In the genomic region with DNA sequence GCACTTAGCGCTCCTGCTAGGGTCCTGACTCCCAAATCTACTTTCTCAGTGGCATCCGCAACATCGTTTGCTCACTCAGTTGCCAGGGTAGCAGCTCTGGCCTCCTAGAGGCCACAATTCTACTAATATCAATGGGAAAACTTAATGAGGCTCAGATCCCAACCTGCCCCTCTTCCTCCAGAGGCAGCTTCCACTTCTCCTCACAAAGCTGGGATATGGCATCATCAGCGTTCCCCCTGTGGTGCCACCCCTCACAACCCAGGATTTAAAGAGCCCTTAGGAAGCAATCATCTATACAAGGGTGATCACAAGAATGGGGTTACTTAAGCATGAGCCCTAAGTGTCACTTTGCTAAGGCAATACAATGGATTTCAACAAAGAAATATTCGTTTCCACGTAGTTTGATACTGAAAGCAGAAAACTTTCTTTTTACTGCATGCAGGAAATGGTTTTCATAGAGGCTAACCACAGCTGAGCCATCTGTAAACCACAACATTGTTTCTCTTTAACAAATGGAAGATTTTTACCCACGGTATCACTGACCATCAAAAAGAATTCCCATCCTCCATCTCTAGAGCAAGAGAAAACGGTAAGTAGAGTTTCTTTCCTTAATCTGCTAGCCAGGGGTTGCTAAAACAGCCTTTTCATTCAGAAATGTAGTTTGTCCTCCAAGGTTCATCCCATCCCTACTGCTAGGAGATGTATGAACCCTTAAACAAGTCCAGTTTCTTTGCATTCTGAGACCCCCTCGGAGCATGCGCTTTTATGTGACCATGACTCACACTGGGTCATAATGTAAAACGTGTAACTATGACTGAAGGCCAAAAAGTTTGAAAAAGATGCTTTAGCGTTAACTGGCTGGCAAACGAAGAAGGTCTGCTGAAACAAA, we compare ENCODE assay signal across 9 cellular contexts.
DNase-seq lines count a peak whose midpoint lies in the region; ATAC-seq and TF ChIP-seq lines count a peak whose summit lies in the region.
"Had no signal": no experiment of that assay in that cellular context is flagged by ENCODE, and none has a peak within 500 bp of the region (broad histone marks: within the 10 kb centered on the region; RNA-seq: fewer than 3 reads in every experiment).

No MANE protein-coding gene starts in this region.

- peak; percentile 71 to 77 for ATAC-seq in activated T-cell treated with anti-CD3 and anti-CD28 coated beads, Interleukin-2, amount 50 U/mL, for 72 hours (replicated peaks in 1 of 2)
- ATAC-seq in HG02981 (IDR thresholded peaks at IDR 0.05; ENCODE audit: unreplicated experiment) (peak; percentile 73), T-helper 17 cell (peak; percentile 35)

- POLR2A ChIA-PET in activated CD4-positive, alpha-beta memory T cell treated with anti-CD3 and anti-CD28 coated beads, Interleukin-2, amount 10 ng/mL, durations not matched to agents 7 days and 5 days (lab: Charles Lee), result no interaction called here

- intact Hi-C loops in Calu3 (cut with micrococcal nuclease; ENCODE audit: unreplicated experiment), result no loop called here

- CTCF ChIA-PET in activated CD4-positive, alpha-beta memory T cell treated with anti-CD3 and anti-CD28 coated beads, Interleukin-2, amount 10 ng/mL, durations not matched to agents 7 days and 5 days (lab: Charles Lee), result no interaction called here
- CTCF ChIA-PET in Calu3 (lab: Charles Lee), result interaction anchor here (0.6 to 1.7 kb wide), 2 partner anchors 14 to 120 kb away, joined by 3 to 5 read pairs; no protein-coding TSS in a partner anchor

- TF ChIP-seq CTCF in Calu3 (IDR thresholded peaks at IDR 0.05; ENCODE audit: unreplicated experiment), result no peak

- H3K4me1 Mint-ChIP-seq in activated T-cell treated with anti-CD3 and anti-CD28 coated beads, Interleukin-2, amount 50 U/mL, for 72 hours (ENCODE audit: low read depth), result peaks cover 40% of the 10 kb centered on the region
- peaks cover 21% of the 10 kb centered on the region for H3K4me1 Mint-ChIP-seq in T-helper 17 cell
- H3K4me1 Mint-ChIP-seq in activated CD4-positive, alpha-beta memory T cell treated with anti-CD3 and anti-CD28 coated beads, Interleukin-2, amount 10 ng/mL, durations not matched to agents 7 days and 5 days, result peaks cover 16% of the 10 kb centered on the region
- peaks cover 16% of the 10 kb centered on the region for H3K4me1 Mint-ChIP-seq in Calu3 (ENCODE audit: low read depth, unreplicated experiment)

- peak in 1 of 2 donors; percentile 18 for DNase-seq in activated T-cell treated with anti-CD3 and anti-CD28 coated beads, Interleukin-2, amount 50 U/mL, for 72 hours
- no peak for DNase-seq in activated T-cell treated with anti-CD3 and anti-CD28 coated beads, Interleukin-2, amount 50 U/mL, for 48 hours
- DNase-seq in T-helper 17 cell, result no peak
- peak; percentile 69 for DNase-seq in hepatic stellate cell (ENCODE audit: low spot score)
- no peak for DNase-seq in activated CD4-positive, alpha-beta memory T cell treated with anti-CD3 and anti-CD28 coated beads, Interleukin-2, amount 10 ng/mL, durations not matched to agents 7 days and 5 days
- DNase-seq in NK-92 treated with Interleukin-12 subunit alpha and Interleukin-12 subunit beta, amount 100 ng/mL, for 24 hours (lab: John Stamatoyannopoulos, UW), result no peak
- DNase-seq in Calu3, result no peak

- H3K9me3 ChIP-seq in T-helper 17 cell (ENCODE audit: control insufficient read depth, low read length, poor library complexity, severe bottlenecking), result no peaks in the 10 kb centered on the region

- BruUV-seq in Calu3 (replicated peaks; lab: Mats Ljungman, UMichigan), result no TSS peak

- H3K9me3 Mint-ChIP-seq in activated T-cell treated with anti-CD3 and anti-CD28 coated beads, Interleukin-2, amount 50 U/mL, for 72 hours, result no peaks in the 10 kb centered on the region
- H3K9me3 Mint-ChIP-seq in activated CD4-positive, alpha-beta memory T cell treated with anti-CD3 and anti-CD28 coated beads, Interleukin-2, amount 10 ng/mL, durations not matched to agents 7 days and 5 days, result no peaks in the 10 kb centered on the region
- no peaks in the 10 kb centered on the region for H3K9me3 Mint-ChIP-seq in Calu3 (ENCODE audit: low read depth, unreplicated experiment)
- H3K9me3 Mint-ChIP-seq: dendritic cell treated with granulocyte-macrophage colony-stimulating factor and Interleukin-4, amounts not matched to agents 40 ng/mL and 50 ng/mL, for 4 days had no signal

- peaks cover 6% of the 10 kb centered on the region for H3K27me3 Mint-ChIP-seq in activated T-cell treated with anti-CD3 and anti-CD28 coated beads, Interleukin-2, amount 50 U/mL, for 72 hours (ENCODE audit: low read depth)
- no peaks in the 10 kb centered on the region for H3K27me3 Mint-ChIP-seq in T-helper 17 cell
- H3K27me3 Mint-ChIP-seq in activated CD4-positive, alpha-beta memory T cell treated with anti-CD3 and anti-CD28 coated beads, Interleukin-2, amount 10 ng/mL, durations not matched to agents 7 days and 5 days, result peaks cover 43% of the 10 kb centered on the region
- no peaks in the 10 kb centered on the region for H3K27me3 Mint-ChIP-seq in Calu3 (ENCODE audit: unreplicated experiment)

- H3K4me3 Mint-ChIP-seq in activated T-cell treated with anti-CD3 and anti-CD28 coated beads, Interleukin-2, amount 50 U/mL, for 72 hours, result peak overlapping the region; percentile 37 to 62
- H3K4me3 Mint-ChIP-seq in T-helper 17 cell, result peak overlapping the region; percentile 72
- H3K4me3 Mint-ChIP-seq in activated CD4-positive, alpha-beta memory T cell treated with anti-CD3 and anti-CD28 coated beads, Interleukin-2, amount 10 ng/mL, durations not matched to agents 7 days and 5 days, result no peak overlapping the region
- H3K4me3 Mint-ChIP-seq in Calu3 (ENCODE audit: low read depth, unreplicated experiment), result no peak overlapping the region
- H3K4me3 Mint-ChIP-seq: dendritic cell treated with granulocyte-macrophage colony-stimulating factor and Interleukin-4, amounts not matched to agents 40 ng/mL and 50 ng/mL, for 4 days had no signal

- peaks cover 0 to 4% of the 10 kb centered on the region in 2 donors for H3K36me3 Mint-ChIP-seq in activated T-cell treated with anti-CD3 and anti-CD28 coated beads, Interleukin-2, amount 50 U/mL, for 72 hours (ENCODE audit: insufficient read depth in 2 of 2)
- H3K36me3 Mint-ChIP-seq in T-helper 17 cell (ENCODE audit: low read depth) (peaks cover 6% of the 10 kb centered on the region), Calu3 (ENCODE audit: insufficient read depth, unreplicated experiment) (peaks cover 5% of the 10 kb centered on the region)
- peaks cover 3% of the 10 kb centered on the region for H3K36me3 Mint-ChIP-seq in activated CD4-positive, alpha-beta memory T cell treated with anti-CD3 and anti-CD28 coated beads, Interleukin-2, amount 10 ng/mL, durations not matched to agents 7 days and 5 days (ENCODE audit: low read depth)

- no peak overlapping the region for H3K27ac Mint-ChIP-seq in activated T-cell treated with anti-CD3 and anti-CD28 coated beads, Interleukin-2, amount 50 U/mL, for 72 hours
- H3K27ac Mint-ChIP-seq in T-helper 17 cell, result no peak overlapping the region
- H3K27ac Mint-ChIP-seq in activated CD4-positive, alpha-beta memory T cell treated with anti-CD3 and anti-CD28 coated beads, Interleukin-2, amount 10 ng/mL, durations not matched to agents 7 days and 5 days, result no peak overlapping the region
- no peak overlapping the region for H3K27ac Mint-ChIP-seq in Calu3 (ENCODE audit: unreplicated experiment)
- H3K27ac Mint-ChIP-seq: dendritic cell treated with granulocyte-macrophage colony-stimulating factor and Interleukin-4, amounts not matched to agents 40 ng/mL and 50 ng/mL, for 4 days had no signal

Comparison
In these comparisons a context has a peak if more than half of its experiments do, and no peak if none do; other contexts are left out.
1. H3K4me3 Mint-ChIP-seq: peak in activated T-cell treated with anti-CD3 and anti-CD28 coated beads, Interleukin-2, amount 50 U/mL, for 72 hours (2 of 2) and T-helper 17 cell (single experiment); none in activated CD4-positive, alpha-beta memory T cell treated with anti-CD3 and anti-CD28 coated beads, Interleukin-2, amount 10 ng/mL, durations not matched to agents 7 days and 5 days (single experiment) and Calu3 (single experiment).
2. Peak in every context shown above with its lines, with median percentiles within 50 percentile points of each other: ATAC-seq.